Comparison of ENCODE assay signal across 13 cellular contexts in genomic region chr11:65119670-65119995, GRCh38. TPM values are rescaled to one million over a fixed set of nuclear protein-coding genes. Genes with fewer than 3 reads are reported as not detected.
A peak's percentile ranks its signal among the peaks of the same experiment; 100 is the strongest.
DNase-seq lines count a peak whose midpoint lies in the region; ATAC-seq, FAIRE-seq and TF ChIP-seq lines count a peak whose summit lies in the region.
"Had no signal": no experiment of that assay in that cellular context is flagged by ENCODE, and none has a peak within 500 bp of the region (broad histone marks: within the 10 kb centered on the region; RNA-seq: fewer than 3 reads in every experiment).

No MANE protein-coding gene starts in this region.

- no peaks in the 10 kb centered on the region for H3K27me3 Mint-ChIP-seq in activated naive CD4-positive, alpha-beta T cell treated with anti-CD3 and anti-CD28 coated beads, Interleukin-2, amount 50 U/mL, for 24 hours
- H3K27me3 Mint-ChIP-seq in T-cell (no peaks in the 10 kb centered on the region), glutamatergic neuron (ENCODE audit: unreplicated experiment) (peaks cover 23% of the 10 kb centered on the region)

- FAIRE-seq in RCC 7860 (lab: Jason Lieb, UNC): no peak
- FAIRE-seq: islet of Langerhans had no signal

- CTCF ChIA-PET in T-cell (lab: Charles Lee): no interaction called here

- no peak for TF ChIP-seq CTCF in glutamatergic neuron (IDR thresholded peaks at IDR 0.05; ENCODE audit: partially characterized antibody, unreplicated experiment)
- TF ChIP-seq CTCF in stomach (IDR thresholded peaks at IDR 0.05): no peak

- no peak for TF ChIP-seq EP300 in stomach (IDR thresholded peaks at IDR 0.05)

- peaks cover 29 to 82% (median 64%) of the 10 kb centered on the region in 4 donors for H3K4me1 ChIP-seq in stomach

- H3K36me3 ChIP-seq in stomach: peaks cover 28 to 47% (median 46%) of the 10 kb centered on the region in 4 donors

- no peaks in the 10 kb centered on the region for H3K27me3 ChIP-seq in stomach
- H3K27me3 ChIP-seq: ascending aorta had no signal

- TF ChIP-seq POLR2A in stomach (IDR thresholded peaks at IDR 0.05): no peak

- intact Hi-C loops in stomach (cut with DNase I; ENCODE audit: low total_unique reads): no loop called here

- peak overlapping the region in 3 of 5 donors; percentile 3 to 95 (median 93) for H3K27ac ChIP-seq in stomach

- peak overlapping the region; percentile 100 for H3K4me3 Mint-ChIP-seq in activated naive CD4-positive, alpha-beta T cell treated with anti-CD3 and anti-CD28 coated beads, Interleukin-2, amount 50 U/mL, for 24 hours
- H3K4me3 Mint-ChIP-seq in T-cell: peak overlapping the region in 2 of 3 donors; percentile 31 to 96
- H3K4me3 Mint-ChIP-seq in glutamatergic neuron (ENCODE audit: unreplicated experiment): peak overlapping the region; percentile 99

- H3K9me3 Mint-ChIP-seq in activated naive CD4-positive, alpha-beta T cell treated with anti-CD3 and anti-CD28 coated beads, Interleukin-2, amount 50 U/mL, for 24 hours: no peaks in the 10 kb centered on the region
- H3K9me3 Mint-ChIP-seq in T-cell (no peaks in the 10 kb centered on the region), glutamatergic neuron (ENCODE audit: unreplicated experiment) (peaks cover 18% of the 10 kb centered on the region)

- peaks cover 59% of the 10 kb centered on the region for H3K4me1 Mint-ChIP-seq in activated naive CD4-positive, alpha-beta T cell treated with anti-CD3 and anti-CD28 coated beads, Interleukin-2, amount 50 U/mL, for 24 hours
- H3K4me1 Mint-ChIP-seq in T-cell: peaks cover 47 to 71% (median 63%) of the 10 kb centered on the region in 3 donors
- H3K4me1 Mint-ChIP-seq in glutamatergic neuron (ENCODE audit: low read depth, unreplicated experiment): peaks cover 6% of the 10 kb centered on the region

- no peaks in the 10 kb centered on the region for H3K9me3 ChIP-seq in stomach
- H3K9me3 ChIP-seq: ascending aorta had no signal

- ATAC-seq in T-cell (replicated peaks in 1 of 4) (no peak), SK-N-SH treated with all-trans-retinoic acid at 6 μM for 48 hours (no peak)

- peaks cover 27% of the 10 kb centered on the region for H3K36me3 Mint-ChIP-seq in activated naive CD4-positive, alpha-beta T cell treated with anti-CD3 and anti-CD28 coated beads, Interleukin-2, amount 50 U/mL, for 24 hours
- H3K36me3 Mint-ChIP-seq in T-cell: peaks cover 44% of the 10 kb centered on the region
- no peaks in the 10 kb centered on the region for H3K36me3 Mint-ChIP-seq in glutamatergic neuron (ENCODE audit: unreplicated experiment)

- no peak for DNase-seq in activated naive CD4-positive, alpha-beta T cell treated with anti-CD3 and anti-CD28 coated beads, Interleukin-2, amount 50 U/mL, for 16 hours
- DNase-seq in T-cell (no peak), glutamatergic neuron (no peak), stomach (no peak), EL (no peak), RCC 7860 (ENCODE audit: low spot score) (no peak)
- DNase-seq: dermis blood vessel endothelial cell; OCI-M1; stimulated activated CD4-positive, alpha-beta T cell treated with anti-CD3 and anti-CD28 coated beads, Interleukin-4, amount 100 ng/mL, for 4 hours had no signal

- H3K4me3 ChIP-seq in stomach: no peak overlapping the region
- H3K4me3 ChIP-seq: ascending aorta had no signal

- peak overlapping the region; percentile 62 for H3K27ac Mint-ChIP-seq in activated naive CD4-positive, alpha-beta T cell treated with anti-CD3 and anti-CD28 coated beads, Interleukin-2, amount 50 U/mL, for 24 hours
- H3K27ac Mint-ChIP-seq in T-cell: no peak overlapping the region
- H3K27ac Mint-ChIP-seq in glutamatergic neuron (ENCODE audit: unreplicated experiment): no peak overlapping the region

- POLR2A ChIA-PET in T-cell (lab: Charles Lee): no interaction called here

TF ChIP-seq in SK-N-SH treated with all-trans-retinoic acid at 6 μM for 48 hours, 23 proteins besides CTCF, POLR2A, EP300 and RAD21:
- TF ChIP-seq ZNF70 (CRISPR knock-in tag; IDR thresholded peaks at IDR 0.05) (no peak), BACH2 (CRISPR knock-in tag; IDR thresholded peaks at IDR 0.05; ENCODE audit: borderline replicate concordance) (no peak), RARB (CRISPR knock-in tag; IDR thresholded peaks at IDR 0.05) (no peak), ZNF8 (CRISPR knock-in tag; IDR thresholded peaks at IDR 0.05) (no peak)
TF ChIP-seq in SK-N-SH treated with all-trans-retinoic acid at 6 μM for 48 hours: peak in this region for 0.

RNA-seq across cellular contexts. Expression of gene ZNHIT2, which starts 2.1 kb away (rescaled TPM):
- total RNA-seq in T-cell (10 to 100 TPM in 3 of 5 donors, 1 to 10 TPM in 2; 7.0 to 20.4 (median 18.1) TPM), glutamatergic neuron (ENCODE audit: unreplicated experiment) (4.1 TPM), stomach (100 to 1,000 TPM in 1 of 5 donors, 10 to 100 TPM in 1, 1 to 10 TPM in 2, not detected in 1; 2.4 to 130 (median 39.9) TPM)
- 10 to 100 TPM; 18.0 to 20.0 (median 18.9) TPM for polyA plus RNA-seq in stomach

RNA-seq across cellular contexts. Expression of gene FAU, which starts 2.3 kb away (rescaled TPM):
- total RNA-seq in T-cell (1,000 to 10,000 TPM; 1,477 to 1,924 (median 1,724) TPM), glutamatergic neuron (ENCODE audit: unreplicated experiment) (560 TPM), stomach (1,000 to 10,000 TPM in 1 of 5 donors, 100 to 1,000 TPM in 4; 456 to 1,872 (median 566) TPM)
- polyA plus RNA-seq in stomach: 1,000 to 10,000 TPM; 1,111 to 1,352 (median 1,208) TPM

RNA-seq across cellular contexts. Expression of gene MRPL49, which starts 2.5 kb away (rescaled TPM):
- total RNA-seq in T-cell (10 to 100 TPM; 48.3 to 58.8 (median 55.1) TPM), glutamatergic neuron (ENCODE audit: unreplicated experiment) (32.9 TPM), stomach (10 to 100 TPM; 22.8 to 75.9 (median 33.0) TPM)
- polyA plus RNA-seq in stomach: 10 to 100 TPM; 36.0 to 69.8 (median 39.9) TPM

RNA-seq across cellular contexts. Expression of gene TM7SF2, which starts 8.0 kb away (rescaled TPM):
- total RNA-seq in T-cell: 10 to 100 TPM; 23.7 to 34.2 (median 28.6) TPM
- 241 TPM for total RNA-seq in glutamatergic neuron (ENCODE audit: unreplicated experiment)
- 100 to 1,000 TPM in 1 of 5 donors, 10 to 100 TPM in 3, 1 to 10 TPM in 1; 7.6 to 118 (median 19.6) TPM for total RNA-seq in stomach
- 10 to 100 TPM; 38.6 to 65.2 (median 51.9) TPM for polyA plus RNA-seq in stomach

RNA-seq across cellular contexts. Expression of gene SYVN1, which starts 14.7 kb away (rescaled TPM):
- 10 to 100 TPM; 63.8 to 77.7 (median 68.8) TPM for total RNA-seq in T-cell
- 54.7 TPM for total RNA-seq in glutamatergic neuron (ENCODE audit: unreplicated experiment)
- total RNA-seq in stomach: 10 to 100 TPM; 20.0 to 75.3 (median 64.9) TPM
- polyA plus RNA-seq in stomach: 10 to 100 TPM in 2 of 3 donors, 1 to 10 TPM in 1; 7.2 to 18.5 (median 13.4) TPM
